24 cellular contexts compared by ENCODE assay signal in genomic region chr15:40600956-40601355, GRCh38.
"Had no signal": no experiment of that assay in that cellular context is flagged by ENCODE, and none has a peak within 500 bp of the region (broad histone marks: within the 10 kb centered on the region; RNA-seq: fewer than 3 reads in every experiment).

No MANE protein-coding gene starts in this region.

- H3K9me3 ChIP-seq: heart right ventricle, psoas muscle, right atrium auricular region, testis, transverse colon had no signal

- H3K4me1 ChIP-seq: foreskin keratinocyte, parathyroid adenoma, psoas muscle, right atrium auricular region, testis had no signal

- DNase-seq: activated CD4-positive, alpha-beta memory T cell treated with anti-CD3 and anti-CD28 coated beads for 36 hours; activated CD4-positive, alpha-beta T cell treated with anti-CD3 and anti-CD28 coated beads for 48 hours; activated gamma-delta T cell treated with Interleukin-2 at 50 U/mL for 16 hours; activated naive CD4-positive, alpha-beta T cell treated with anti-CD3 and anti-CD28 coated beads, Interleukin-2, amount 50 U/mL, for 16 hours; activated T-cell treated with anti-CD3 and anti-CD28 coated beads, Interleukin-2, amount 50 U/mL, for 4 hours; amygdala; central memory CD4-positive, alpha-beta T cell; foreskin keratinocyte; heart right ventricle; midbrain; naive thymus-derived CD8-positive, alpha-beta T cell; nucleus accumbens; psoas muscle; stimulated activated CD4-positive, alpha-beta T cell treated with anti-CD3 and anti-CD28 coated beads, Interleukin-1b, Interleukin-23, amount 100 ng/mL, for 48 hours; stimulated activated naive CD4-positive, alpha-beta T cell; T-helper 9 cell; testis; transverse colon had no signal

- H3K27ac ChIP-seq: foreskin keratinocyte, heart right ventricle, parathyroid adenoma, psoas muscle, right atrium auricular region, testis, transverse colon, VCaP had no signal

- ATAC-seq: activated CD4-positive, CD25-positive, alpha-beta regulatory T cell treated with anti-CD3 and anti-CD28 coated beads, Interleukin-2, amount 50 U/mL, for 24 hours; activated T-cell treated with anti-CD3 and anti-CD28 coated beads, Interleukin-2, amount 50 U/mL, for 4 hours; activated T-helper 17 cell treated with anti-CD3 and anti-CD28 coated beads, Interleukin-2, amount 50 U/mL, for 72 hours; foreskin keratinocyte; heart right ventricle; naive thymus-derived CD8-positive, alpha-beta T cell; psoas muscle had no signal

- H3K36me3 ChIP-seq: right atrium auricular region, transverse colon had no signal

- H3K4me3 ChIP-seq: heart right ventricle, psoas muscle, right atrium auricular region, smooth muscle cell, testis, transverse colon had no signal
